In genomic region chrX:133523526-133523925, GRCh38 we compare ENCODE assay signal across 30 cellular contexts.
"Had no signal": no experiment of that assay in that cellular context is flagged by ENCODE, and none has a peak within 500 bp of the region (broad histone marks: within the 10 kb centered on the region; RNA-seq: fewer than 3 reads in every experiment).

No MANE protein-coding gene starts in this region.

- DNase-seq: activated B cell treated with CpG ODN at 0.5 μM for 24 hours; activated CD4-positive, alpha-beta memory T cell treated with anti-CD3 and anti-CD28 coated beads for 36 hours; activated CD4-positive, alpha-beta T cell treated with anti-CD3 and anti-CD28 coated beads for 4 hours; activated CD4-positive, alpha-beta T cell treated with anti-CD3 and anti-CD28 coated beads, Interleukin-2, amount 50 U/mL, for 1 hour; activated CD4-positive, CD25-positive, alpha-beta regulatory T cell treated with anti-CD3 and anti-CD28 coated beads, Interleukin-2, amount 50 U/mL, for 72 hours; activated CD8-positive, alpha-beta memory T cell treated with anti-CD3 and anti-CD28 coated beads, Interleukin-2, amount 50 U/mL, for 4 hours; activated gamma-delta T cell treated with Interleukin-2 at 50 U/mL for 16 hours; activated naive CD4-positive, alpha-beta T cell treated with anti-CD3 and anti-CD28 coated beads for 36 hours; activated T-cell treated with anti-CD3 and anti-CD28 coated beads for 4 hours; activated T-cell treated with anti-CD3 and anti-CD28 coated beads, Interleukin-2, amount 50 U/mL, for 4 hours; adrenal gland; brain microvascular endothelial cell; central memory CD4-positive, alpha-beta T cell; NCI-H1092 treated with DMSO at 0.1 percent for 48 hours; NCI-H146; NCI-H187 treated with DMSO at 0.1 percent for 48 hours; NCI-H2081; NCI-H2171 treated with DMSO at 0.1 percent for 48 hours; NCI-H2227 treated with DMSO at 0.1 percent for 48 hours; NCI-H69; NK-92 treated with Interleukin-12 subunit alpha and Interleukin-12 subunit beta, amount 100 ng/mL, for 24 hours; Right ventricle myocardium superior; SW 1271; T-helper 1 cell; T-helper 2 cell; T-helper 9 cell had no signal

- H3K27ac ChIP-seq: adrenal gland, brain microvascular endothelial cell, KMS-11, VCaP had no signal

- H3K36me3 Mint-ChIP-seq: activated CD4-positive, alpha-beta memory T cell treated with anti-CD3 and anti-CD28 coated beads for 36 hours; activated naive CD4-positive, alpha-beta T cell treated with anti-CD3 and anti-CD28 coated beads, Interleukin-2, amount 50 U/mL, for 72 hours had no signal

- H3K36me3 ChIP-seq: adrenal gland, brain microvascular endothelial cell had no signal

- H3K9me3 Mint-ChIP-seq: activated B cell treated with CpG ODN at 0.5 μM for 24 hours; activated CD4-positive, alpha-beta memory T cell treated with anti-CD3 and anti-CD28 coated beads for 36 hours; activated naive CD4-positive, alpha-beta T cell treated with anti-CD3 and anti-CD28 coated beads for 36 hours; activated naive CD4-positive, alpha-beta T cell treated with anti-CD3 and anti-CD28 coated beads, Interleukin-2, amount 50 U/mL, for 72 hours; activated T-cell treated with anti-CD3 and anti-CD28 coated beads, Interleukin-2, amount 50 U/mL, for 4 hours; activated T-helper 1 cell treated with anti-CD3 and anti-CD28 coated beads, Interleukin-12 subunit alpha, Interleukin-12 subunit beta, Interleukin-2, Interleukin-4 antibody, amounts not matched to agents 30 ng/mL and 10 ng/mL and 1 ng/mL, durations not matched to agents 14 hours and 24 hours and 36 hours had no signal

- H3K27ac Mint-ChIP-seq: activated B cell treated with CpG ODN at 0.5 μM for 24 hours; activated CD4-positive, alpha-beta memory T cell treated with anti-CD3 and anti-CD28 coated beads for 36 hours; activated naive CD4-positive, alpha-beta T cell treated with anti-CD3 and anti-CD28 coated beads for 36 hours; activated naive CD4-positive, alpha-beta T cell treated with anti-CD3 and anti-CD28 coated beads, Interleukin-2, amount 50 U/mL, for 72 hours; activated T-helper 1 cell treated with anti-CD3 and anti-CD28 coated beads, Interleukin-12 subunit alpha, Interleukin-12 subunit beta, Interleukin-2, Interleukin-4 antibody, amounts not matched to agents 30 ng/mL and 10 ng/mL and 1 ng/mL, durations not matched to agents 14 hours and 24 hours and 36 hours had no signal

- H3K4me1 Mint-ChIP-seq: activated B cell treated with CpG ODN at 0.5 μM for 24 hours had no signal

- ATAC-seq: activated naive CD4-positive, alpha-beta T cell treated with anti-CD3 and anti-CD28 coated beads, Interleukin-2, amount 50 U/mL, for 72 hours; activated T-cell treated with anti-CD3 and anti-CD28 coated beads, Interleukin-2, amount 50 U/mL, for 4 hours had no signal

- H3K4me2 ChIP-seq: KMS-11 had no signal

- H3K27me3 ChIP-seq: adrenal gland, brain microvascular endothelial cell had no signal

- H3K4me1 ChIP-seq: adrenal gland had no signal

- H3K9me3 ChIP-seq: adrenal gland had no signal

- H3K4me3 Mint-ChIP-seq: activated B cell treated with CpG ODN at 0.5 μM for 24 hours; activated CD4-positive, alpha-beta memory T cell treated with anti-CD3 and anti-CD28 coated beads for 36 hours; activated naive CD4-positive, alpha-beta T cell treated with anti-CD3 and anti-CD28 coated beads for 36 hours; activated T-cell treated with anti-CD3 and anti-CD28 coated beads, Interleukin-2, amount 50 U/mL, for 4 hours; activated T-helper 1 cell treated with anti-CD3 and anti-CD28 coated beads, Interleukin-12 subunit alpha, Interleukin-12 subunit beta, Interleukin-2, Interleukin-4 antibody, amounts not matched to agents 30 ng/mL and 10 ng/mL and 1 ng/mL, durations not matched to agents 14 hours and 24 hours and 36 hours had no signal

- H3K9ac ChIP-seq: KMS-11 had no signal

- H3K4me3 ChIP-seq: adrenal gland had no signal

- H3K27me3 Mint-ChIP-seq: activated B cell treated with CpG ODN at 0.5 μM for 24 hours; activated CD4-positive, alpha-beta memory T cell treated with anti-CD3 and anti-CD28 coated beads for 36 hours had no signal
